4 cellular contexts compared by ENCODE assay signal in the genomic region with DNA sequence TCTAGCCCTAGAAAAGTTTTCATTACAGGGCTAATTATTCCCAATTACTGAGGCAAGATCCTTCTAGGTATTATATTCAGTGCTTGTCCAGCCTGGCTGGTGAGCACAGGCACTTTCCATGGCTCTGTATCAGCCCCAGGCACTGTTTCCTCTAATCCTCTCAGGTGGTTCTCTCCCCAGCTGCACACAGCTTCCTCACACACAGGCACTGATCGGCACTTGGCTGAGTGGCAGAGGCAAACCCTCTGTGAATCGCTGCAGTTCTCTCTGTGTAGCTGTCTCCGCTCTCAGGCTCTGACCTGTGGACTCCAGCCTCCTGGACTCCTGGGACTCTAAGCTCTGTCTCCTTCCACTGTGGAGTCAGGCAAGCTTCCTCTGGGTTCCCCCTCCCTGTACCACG.
DNase-seq lines count a peak whose midpoint lies in the region; ATAC-seq, FAIRE-seq and TF ChIP-seq lines count a peak whose summit lies in the region.
"Not testable (repeated sequence)": the region's sequence is repeated elsewhere in the genome, so short reads cannot be mapped to it uniquely, and the experiment has no call there.

No MANE protein-coding gene starts in this region.

- H3K27ac Mint-ChIP-seq in activated naive CD8-positive, alpha-beta T cell treated with anti-CD3 and anti-CD28 coated beads, Interleukin-2, amount 50 U/mL, for 24 hours, result not testable (repeated sequence)

- not testable (repeated sequence) for H3K4me3 Mint-ChIP-seq in activated naive CD8-positive, alpha-beta T cell treated with anti-CD3 and anti-CD28 coated beads, Interleukin-2, amount 50 U/mL, for 24 hours

- not testable (repeated sequence) for TF ChIP-seq CTCF in bronchial epithelial cell (IDR thresholded peaks at IDR 0.05; ENCODE audit: insufficient read depth, low read length, severe bottlenecking); pancreas (IDR thresholded peaks at IDR 0.05)

- not testable (repeated sequence) for H3K36me3 Mint-ChIP-seq in activated naive CD8-positive, alpha-beta T cell treated with anti-CD3 and anti-CD28 coated beads, Interleukin-2, amount 50 U/mL, for 24 hours (ENCODE audit: low read depth)

- not testable (repeated sequence) for H3K27ac ChIP-seq in pancreas

- not testable (repeated sequence) for H3K36me3 ChIP-seq in bronchial epithelial cell (ENCODE audit: control insufficient read depth, insufficient read depth, low read length); pancreas

- DNase-seq in activated naive CD8-positive, alpha-beta T cell treated with anti-CD3 and anti-CD28 coated beads, Interleukin-2, amount 50 U/mL, for 24 hours; bronchial epithelial cell (ENCODE audit: low read depth); left colon; pancreas: not testable (repeated sequence)

- H3K27me3 ChIP-seq in bronchial epithelial cell (ENCODE audit: control insufficient read depth, insufficient read depth, low read length); pancreas: not testable (repeated sequence)

- FAIRE-seq in bronchial epithelial cell (lab: Jason Lieb, UNC), result peak; percentile 32
- not testable (repeated sequence) for FAIRE-seq in pancreas (lab: Jason Lieb, UNC)

- intact Hi-C loops in left colon (cut with DNase I, micrococcal nuclease); pancreas (cut with DNase I): not testable (repeated sequence)

- H3K9me3 ChIP-seq in pancreas, result not testable (repeated sequence)

- ATAC-seq in activated naive CD8-positive, alpha-beta T cell treated with anti-CD3 and anti-CD28 coated beads, Interleukin-2, amount 50 U/mL, for 24 hours, result peak; percentile 40
- ATAC-seq in left colon (peak; percentile 19), pancreas (peak; percentile 38 to 78 (median 64))

- peaks cover 40% of the 10 kb centered on the region for H3K27me3 Mint-ChIP-seq in activated naive CD8-positive, alpha-beta T cell treated with anti-CD3 and anti-CD28 coated beads, Interleukin-2, amount 50 U/mL, for 24 hours

- H3K4me1 Mint-ChIP-seq in activated naive CD8-positive, alpha-beta T cell treated with anti-CD3 and anti-CD28 coated beads, Interleukin-2, amount 50 U/mL, for 24 hours, result not testable (repeated sequence)

- H3K4me3 ChIP-seq in bronchial epithelial cell (ENCODE audit: low read depth, low read length); pancreas: not testable (repeated sequence)

- WGBS in pancreas, 2 donors, result 31 to 35% methylated on average over 4 of the region's 4 CpGs

- H3K4me1 ChIP-seq in pancreas, result not testable (repeated sequence)

- not testable (repeated sequence) for H3K9me3 Mint-ChIP-seq in activated naive CD8-positive, alpha-beta T cell treated with anti-CD3 and anti-CD28 coated beads, Interleukin-2, amount 50 U/mL, for 24 hours
